Comparison of ENCODE assay signal across 24 cellular contexts in genomic region chr7:26855421-26855820, GRCh38. TPM values are rescaled to one million over a fixed set of nuclear protein-coding genes. Genes with fewer than 3 reads are reported as not detected.
DNase-seq lines count a peak whose midpoint lies in the region; ATAC-seq and TF ChIP-seq lines count a peak whose summit lies in the region.
"Had no signal": no experiment of that assay in that cellular context is flagged by ENCODE, and none has a peak within 500 bp of the region (broad histone marks: within the 10 kb centered on the region; RNA-seq: fewer than 3 reads in every experiment).

No MANE protein-coding gene starts in this region.

- H3K4me3 ChIP-seq in astrocyte of the spinal cord (ENCODE audit: low read depth, low read length) (no peak overlapping the region), gastroesophageal sphincter (no peak overlapping the region), parathyroid adenoma (ENCODE audit: low read depth, low read length) (peak overlapping the region; percentile 65)
- H3K4me3 ChIP-seq: GM12878, lung, testis had no signal

- no peak overlapping the region for H2AFZ ChIP-seq in parathyroid adenoma

- no peaks in the 10 kb centered on the region for H3K79me2 ChIP-seq in parathyroid adenoma

- TF ChIP-seq POLR2A in gastroesophageal sphincter (IDR thresholded peaks at IDR 0.05), result no peak

- in situ Hi-C loops in astrocyte of the spinal cord (cut with HindIII; ENCODE audit: low sequenced_read_pairs), result loop anchor here (10.0 kb wide), 1 partner anchor 269 kb away; no protein-coding TSS in a partner anchor

- H3K4me1 ChIP-seq in gastroesophageal sphincter (peaks cover 0 to 60% (median 4%) of the 10 kb centered on the region in 3 donors), parathyroid adenoma (no peaks in the 10 kb centered on the region)
- H3K4me1 ChIP-seq: testis had no signal

- DNase-seq in astrocyte of the spinal cord (ENCODE audit: low read depth, low spot score) (peak; percentile 55), NCI-H1436 treated with DMSO at 0.1 percent for 48 hours (lab: John Stamatoyannopoulos, UW) (no peak), NCI-H748 treated with DMSO at 0.1 percent for 48 hours (lab: John Stamatoyannopoulos, UW) (no peak), NCI-H345 treated with DMSO at 0.1 percent for 48 hours (lab: John Stamatoyannopoulos, UW; ENCODE audit: unreplicated experiment) (no peak), NCI-H146 treated with DMSO at 0.1 percent for 48 hours (lab: John Stamatoyannopoulos, UW; ENCODE audit: unreplicated experiment) (no peak)
- DNase-seq: activated CD4-positive, alpha-beta T cell treated with anti-CD3 and anti-CD28 coated beads for 48 hours; amygdala; GOT3; HFFc6; KBM-7; MM.1S; NCI-H1417 treated with DMSO at 0.1 percent for 48 hours; NCI-H2107; NCI-H446; NCI-H82; small intestine; stimulated activated naive CD4-positive, alpha-beta T cell; T1000; testis; WERI-Rb-1 had no signal

- H3K27me3 ChIP-seq in gastroesophageal sphincter (no peaks in the 10 kb centered on the region), parathyroid adenoma (ENCODE audit: control insufficient read depth, insufficient read depth, low read length) (no peaks in the 10 kb centered on the region)
- H3K27me3 ChIP-seq: testis had no signal

- TF ChIP-seq EP300 in gastroesophageal sphincter (IDR thresholded peaks at IDR 0.05), result no peak

- H3K36me3 ChIP-seq in gastroesophageal sphincter, result no peaks in the 10 kb centered on the region
- no peaks in the 10 kb centered on the region for H3K36me3 ChIP-seq in parathyroid adenoma (ENCODE audit: control insufficient read depth, insufficient read depth, low read length)
- H3K36me3 ChIP-seq: WERI-Rb-1 had no signal

- TF ChIP-seq CTCF in astrocyte of the spinal cord (IDR thresholded peaks at IDR 0.05; ENCODE audit: low read depth, low read length), result no peak
- no peak for TF ChIP-seq CTCF in gastroesophageal sphincter (IDR thresholded peaks at IDR 0.05)
- no peak for TF ChIP-seq CTCF in parathyroid adenoma (IDR thresholded peaks at IDR 0.05)

- H3K9ac ChIP-seq in parathyroid adenoma, result no peak overlapping the region

- H3K4me2 ChIP-seq in parathyroid adenoma (ENCODE audit: low read length), result peak overlapping the region; percentile 96

- peak overlapping the region; percentile 37 to 81 (median 60) for H3K27ac ChIP-seq in gastroesophageal sphincter
- H3K27ac ChIP-seq in parathyroid adenoma, result no peak overlapping the region
- H3K27ac ChIP-seq: testis, WERI-Rb-1 had no signal

- ATAC-seq in gastroesophageal sphincter, result no peak
- ATAC-seq: GM12878 had no signal

- WGBS in gastroesophageal sphincter (ENCODE audit: low coverage in 1 of 2), 2 donors, result 67 to 82% methylated on average over 1 of the region's 1 CpG

- no peaks in the 10 kb centered on the region for H3K9me3 ChIP-seq in gastroesophageal sphincter
- no peaks in the 10 kb centered on the region for H3K9me3 ChIP-seq in parathyroid adenoma (ENCODE audit: control insufficient read depth, low read length)
- H3K9me3 ChIP-seq: testis had no signal

RNA-seq across cellular contexts. Expression of gene SKAP2, which starts 9.0 kb away (rescaled TPM):
- total RNA-seq in gastroesophageal sphincter, result 10 to 100 TPM; 54.3 to 83.1 (median 76.1) TPM
